In genomic region chr2:62379576-62379975, GRCh38 we compare ENCODE assay signal across 23 cellular contexts.
DNase-seq lines count a peak whose midpoint lies in the region; ATAC-seq lines count a peak whose summit lies in the region.
"Had no signal": no experiment of that assay in that cellular context is flagged by ENCODE, and none has a peak within 500 bp of the region (broad histone marks: within the 10 kb centered on the region; RNA-seq: fewer than 3 reads in every experiment).

No MANE protein-coding gene starts in this region.

- in situ Hi-C loops in KBM-7 (cut with MboI; ENCODE audit: low pct_unique_long_range_greater_than_20kb, low sequenced_read_pairs), result no loop called here

- no peak for ATAC-seq in GM18861 (IDR thresholded peaks at IDR 0.05; ENCODE audit: unreplicated experiment)
- ATAC-seq: A549, Right ventricle myocardium inferior, T-cell had no signal

- DNase-seq in KBM-7 (peak; percentile 37), UCSD-AML1 (lab: John Stamatoyannopoulos, UW; ENCODE audit: unreplicated experiment) (peak; percentile 33), lung microvascular endothelial cell (ENCODE audit: low read depth in 2 of 2) (peak; percentile 4 to 66), NCI-H1048 (lab: John Stamatoyannopoulos, UW) (no peak), NCI-H2029 (lab: John Stamatoyannopoulos, UW) (no peak), AG08395 (ENCODE audit: low spot score) (no peak)
- DNase-seq: Calu3, DMS153, DND-41, GOT3, HCEC 1CT, IMR-90, NCI-H1105, NCI-H1436 treated with DMSO at 0.1 percent for 48 hours, NCI-H1930, NCI-H2227 treated with DMSO at 0.1 percent for 48 hours, NCI-H526 treated with DMSO at 0.1 percent for 48 hours, PC-9, SJCRH30, T-cell had no signal

Comparison
In these comparisons a context has a peak if more than half of its experiments do, and no peak if none do; other contexts are left out.
1. DNase-seq: peak in KBM-7 (single experiment), UCSD-AML1 (single experiment) and lung microvascular endothelial cell (2 of 2); none in NCI-H1048 (single experiment), NCI-H2029 (single experiment) and AG08395 (single experiment).